Comparison of ENCODE assay signal across 8 cellular contexts in genomic region chr18:48928787-48929186, GRCh38. TPM values are rescaled to one million over a fixed set of nuclear protein-coding genes. Genes with fewer than 3 reads are reported as not detected.
DNase-seq lines count a peak whose midpoint lies in the region; ATAC-seq and TF ChIP-seq lines count a peak whose summit lies in the region.

No MANE protein-coding gene starts in this region.

- H3K4me1 Mint-ChIP-seq in activated T-helper 17 cell treated with anti-CD3 and anti-CD28 coated beads, Interleukin-2, amount 50 U/mL, for 72 hours = peaks cover 76% of the 10 kb centered on the region

- intact Hi-C loops in Panc1 (cut with micrococcal nuclease; ENCODE audit: unreplicated experiment) = loop anchor here (10.0 kb wide), 1 partner anchor 144 kb away; no protein-coding TSS in a partner anchor

- H3K4me1 ChIP-seq in Panc1 (ENCODE audit: control insufficient read depth, insufficient read depth, low read length) = peaks cover 93% of the 10 kb centered on the region

- H3K27ac Mint-ChIP-seq in activated T-helper 17 cell treated with anti-CD3 and anti-CD28 coated beads, Interleukin-2, amount 50 U/mL, for 72 hours = peak overlapping the region; percentile 96

- DNase-seq in AG10803 (ENCODE audit: low read depth) = peak; percentile 50
- DNase-seq in GM19238 (ENCODE audit: insufficient read length, low spot score) = peak; percentile 75
- no peak for DNase-seq in Panc1 (ENCODE audit: low read depth, low spot score)
- DNase-seq in globus pallidus (ENCODE audit: low spot score) = peak; percentile 83
- peak; percentile 72 for DNase-seq in renal cortical epithelial cell (ENCODE audit: low read depth)
- no peak for DNase-seq in NCI-H82 treated with DMSO at 0.1 percent for 48 hours (lab: John Stamatoyannopoulos, UW; ENCODE audit: unreplicated experiment)

- H3K27ac ChIP-seq in Panc1 (ENCODE audit: low read length) = peak overlapping the region; percentile 99

- H3K36me3 ChIP-seq in Panc1 (ENCODE audit: control insufficient read depth, insufficient read depth, low read length) = no peaks in the 10 kb centered on the region

- BruUV-seq in Panc1 (replicated peaks; lab: Mats Ljungman, UMichigan) = no TSS peak

- no peaks in the 10 kb centered on the region for H3K27me3 Mint-ChIP-seq in activated T-helper 17 cell treated with anti-CD3 and anti-CD28 coated beads, Interleukin-2, amount 50 U/mL, for 72 hours

- in situ Hi-C loops in Panc1 (cut with HindIII; ENCODE audit: low pct_unique_long_range_greater_than_20kb, low sequenced_read_pairs) = no loop called here

- H3K27me3 ChIP-seq in Panc1 (ENCODE audit: control insufficient read depth, insufficient read depth, low read length) = no peaks in the 10 kb centered on the region

- CTCF ChIA-PET in Panc1 (lab: Charles Lee) = no interaction called here

- H3K4me3 Mint-ChIP-seq in activated T-helper 17 cell treated with anti-CD3 and anti-CD28 coated beads, Interleukin-2, amount 50 U/mL, for 72 hours = peak overlapping the region; percentile 90

- TF ChIP-seq CTCF in AG10803 (conservative IDR thresholded peaks at IDR 0.05; ENCODE audit: low read length) (no peak), Panc1 (IDR thresholded peaks at IDR 0.05) (no peak)

- POLR2A ChIA-PET in Panc1 (lab: Charles Lee) = no interaction called here

- ATAC-seq in HG03354 (IDR thresholded peaks at IDR 0.05; ENCODE audit: poor library complexity, severe bottlenecking, unreplicated experiment) (peak; percentile 74), Panc1 (no peak)
- peak; percentile 74 for ATAC-seq in activated T-helper 17 cell treated with anti-CD3 and anti-CD28 coated beads, Interleukin-2, amount 50 U/mL, for 72 hours (replicated peaks)

- H3K4me3 ChIP-seq in AG10803 (ENCODE audit: low read length) (peak overlapping the region; percentile 9; the same call in 1 of the 2 replicates), Panc1 (ENCODE audit: low read depth in 2 of 2, low read length in 2 of 2) (peak overlapping the region in 1 of 2 experiments; percentile 23; a peak in 2 of 4 replicates)

- no peaks in the 10 kb centered on the region for H3K9me3 Mint-ChIP-seq in activated T-helper 17 cell treated with anti-CD3 and anti-CD28 coated beads, Interleukin-2, amount 50 U/mL, for 72 hours

- no peaks in the 10 kb centered on the region for H3K9me3 ChIP-seq in Panc1 (ENCODE audit: control insufficient read depth, insufficient read depth, low read depth, low read length)

- peaks cover 44% of the 10 kb centered on the region for H3K36me3 Mint-ChIP-seq in activated T-helper 17 cell treated with anti-CD3 and anti-CD28 coated beads, Interleukin-2, amount 50 U/mL, for 72 hours (ENCODE audit: low read depth)

RNA-seq across cellular contexts. Expression of gene SMAD7, which starts 22.0 kb away (rescaled TPM):
- total RNA-seq in Panc1 (2021; ENCODE audit: unreplicated experiment) = 21.3 TPM
- 14.5 TPM for polyA plus RNA-seq in Panc1 (2012; ENCODE audit: insufficient read length)
- 10 to 100 TPM; 23.4 to 40.7 TPM for total RNA-seq in activated T-helper 17 cell treated with anti-CD3 and anti-CD28 coated beads, Interleukin-2, amount 50 U/mL, for 72 hours
- 46.2 and 71.3 TPM in 2 replicates for total RNA-seq in renal cortical epithelial cell

Comparison
In these comparisons a context has a peak if more than half of its experiments do, and no peak if none do; other contexts are left out.
1. DNase-seq: peak in AG10803 (single experiment), GM19238 (single experiment), globus pallidus (single experiment) and renal cortical epithelial cell (single experiment); none in Panc1 (single experiment) and NCI-H82 treated with DMSO at 0.1 percent for 48 hours (single experiment).